Comparison of ENCODE assay signal across 23 cellular contexts in genomic region chr16:11588321-11589244, GRCh38. TPM values are rescaled to one million over a fixed set of nuclear protein-coding genes. Genes with fewer than 3 reads are reported as not detected.
DNase-seq lines count a peak whose midpoint lies in the region; ATAC-seq, FAIRE-seq and TF ChIP-seq lines count a peak whose summit lies in the region.
"Had no signal": no experiment of that assay in that cellular context is flagged by ENCODE, and none has a peak within 500 bp of the region (broad histone marks: within the 10 kb centered on the region; RNA-seq: fewer than 3 reads in every experiment).

No MANE protein-coding gene starts in this region.

- no peak overlapping the region for H3K9ac ChIP-seq in endothelial cell of umbilical vein (replicated peaks; ENCODE audit: extremely low read depth, insufficient read depth, low read length)

- CTCF ChIA-PET in Caco-2 (lab: Charles Lee) (no interaction called here), endothelial cell of umbilical vein (lab: Charles Lee) (interaction anchor here (0.6 to 2.1 kb wide), 3 partner anchors 56 to 646 kb away, joined by 3 to 7 read pairs (median 4); partner anchors contain the start of gene DEXI)

- H2AFZ ChIP-seq in endothelial cell of umbilical vein (ENCODE audit: low read depth, low read length): no peak overlapping the region
- no peak overlapping the region for H2AFZ ChIP-seq in osteoblast (ENCODE audit: low read length)

- no TSS peak for BruUV-seq in Caco-2 (replicated peaks; lab: Mats Ljungman, UMichigan)
- no TSS peak for BruUV-seq in endothelial cell of umbilical vein (replicated peaks; lab: Mats Ljungman, UMichigan)

- POLR2A ChIA-PET in Caco-2 (lab: Charles Lee) (no interaction called here), endothelial cell of umbilical vein (lab: Charles Lee) (no interaction called here)

- H3K4me3 ChIP-seq in Caco-2 (ENCODE audit: low read depth, low read length) (no peak overlapping the region), endothelial cell of umbilical vein (replicated peaks in 1 of 3; ENCODE audit: insufficient read depth in 1 of 3, low read depth in 1 of 3, low read length in 3 of 3) (no peak overlapping the region), osteoblast (ENCODE audit: insufficient read depth, low read length) (no peak overlapping the region)
- H3K4me3 ChIP-seq: testis had no signal

- H3K36me3 Mint-ChIP-seq in activated T-cell treated with anti-CD3 and anti-CD28 coated beads, Interleukin-2, amount 50 U/mL, for 72 hours (ENCODE audit: insufficient read depth in 2 of 2): peaks cover 7 to 10% of the 10 kb centered on the region in 2 donors
- peaks cover 20% of the 10 kb centered on the region for H3K36me3 Mint-ChIP-seq in activated T-cell treated with anti-CD3 and anti-CD28 coated beads, Interleukin-2, amount 50 U/mL, for 24 hours (ENCODE audit: low read depth)
- peaks cover 13% of the 10 kb centered on the region for H3K36me3 Mint-ChIP-seq in Caco-2 (ENCODE audit: insufficient read depth, unreplicated experiment)

- H3K36me3 ChIP-seq in Caco-2 (ENCODE audit: control insufficient read depth, insufficient read depth, low read length): no peaks in the 10 kb centered on the region
- no peaks in the 10 kb centered on the region for H3K36me3 ChIP-seq in endothelial cell of umbilical vein (ENCODE audit: control insufficient read depth in 2 of 2, extremely low read depth in 1 of 2, insufficient read depth in 2 of 2, low read length in 2 of 2)
- no peaks in the 10 kb centered on the region for H3K36me3 ChIP-seq in osteoblast (ENCODE audit: insufficient read depth, low read length)

- peak overlapping the region in 1 of 2 donors; percentile 87 for H3K4me3 Mint-ChIP-seq in activated T-cell treated with anti-CD3 and anti-CD28 coated beads, Interleukin-2, amount 50 U/mL, for 72 hours
- H3K4me3 Mint-ChIP-seq in activated T-cell treated with anti-CD3 and anti-CD28 coated beads, Interleukin-2, amount 50 U/mL, for 24 hours: no peak overlapping the region
- H3K4me3 Mint-ChIP-seq in Caco-2 (ENCODE audit: unreplicated experiment): peak overlapping the region; percentile 7

- H3K27ac ChIP-seq in endothelial cell of umbilical vein (ENCODE audit: insufficient read depth, low read depth, low read length) (no peak overlapping the region), osteoblast (ENCODE audit: low read depth, low read length) (no peak overlapping the region)
- H3K27ac ChIP-seq: testis had no signal

- no peak for DNase-seq in activated T-cell treated with anti-CD3 and anti-CD28 coated beads, Interleukin-2, amount 50 U/mL, for 72 hours
- no peak for DNase-seq in activated T-cell treated with anti-CD3 and anti-CD28 coated beads, Interleukin-2, amount 50 U/mL, for 24 hours
- no peak for DNase-seq in Caco-2
- DNase-seq in endothelial cell of umbilical vein (ENCODE audit: low read depth, low spot score): no peak
- DNase-seq in osteoblast (ENCODE audit: insufficient read length, low spot score, missing footprints): peak; percentile 79
- no peak for DNase-seq in HTR-8/SVneo (ENCODE audit: insufficient read length, low spot score)
- DNase-seq: activated CD8-positive, alpha-beta memory T cell treated with anti-CD3 and anti-CD28 coated beads, Interleukin-2, amount 50 U/mL, for 48 hours; activated naive CD4-positive, alpha-beta T cell treated with anti-CD3 and anti-CD28 coated beads, Interleukin-2, amount 50 U/mL, for 16 hours; DMS153; endodermal cell; glutamatergic neuron; left colon; MG63; NCI-H1436 treated with DMSO at 0.1 percent for 48 hours; NCI-H69; nucleus accumbens; stimulated activated CD4-positive, alpha-beta T cell treated with anti-CD3 and anti-CD28 coated beads, Interleukin-15, amount 100 ng/mL, for 24 hours; testis had no signal

- no peaks in the 10 kb centered on the region for H3K79me2 ChIP-seq in endothelial cell of umbilical vein (ENCODE audit: control insufficient read depth, insufficient read depth, low read length)
- H3K79me2 ChIP-seq in osteoblast (ENCODE audit: insufficient read depth, low read length): peaks cover 30% of the 10 kb centered on the region

- H3K4me1 ChIP-seq in Caco-2: peaks cover 22% of the 10 kb centered on the region
- H3K4me1 ChIP-seq in endothelial cell of umbilical vein (ENCODE audit: control insufficient read depth, extremely low read depth, insufficient read depth, low read length): peaks cover 5% of the 10 kb centered on the region
- peaks cover 18% of the 10 kb centered on the region for H3K4me1 ChIP-seq in osteoblast (ENCODE audit: insufficient read depth, low read length)

- no peaks in the 10 kb centered on the region for H4K20me1 ChIP-seq in endothelial cell of umbilical vein (replicated peaks; ENCODE audit: control insufficient read depth, extremely low read depth, insufficient read depth, low read length)
- peaks cover 12% of the 10 kb centered on the region for H4K20me1 ChIP-seq in osteoblast (ENCODE audit: insufficient read depth, low read length)

- no peaks in the 10 kb centered on the region for H3K9me3 ChIP-seq in Caco-2
- no peaks in the 10 kb centered on the region for H3K9me3 ChIP-seq in endothelial cell of umbilical vein (replicated peaks; ENCODE audit: control insufficient read depth, insufficient read depth, low read length)
- H3K9me3 ChIP-seq in osteoblast (ENCODE audit: low read depth, low read length): peaks cover 2% of the 10 kb centered on the region
- H3K9me3 ChIP-seq: MG63, testis had no signal

- H3K4me2 ChIP-seq in endothelial cell of umbilical vein (ENCODE audit: insufficient read depth, low read length) (no peak overlapping the region), osteoblast (ENCODE audit: insufficient read depth, low read length) (no peak overlapping the region)

- ATAC-seq in activated T-cell treated with anti-CD3 and anti-CD28 coated beads, Interleukin-2, amount 50 U/mL, for 72 hours (replicated peaks in 1 of 2): no peak
- no peak for ATAC-seq in GM21515 (IDR thresholded peaks at IDR 0.05; ENCODE audit: unreplicated experiment)
- ATAC-seq in GM21526 (IDR thresholded peaks at IDR 0.05; ENCODE audit: low FRiP score, unreplicated experiment): no peak
- ATAC-seq: left colon, Right ventricle myocardium inferior had no signal

- FAIRE-seq in endothelial cell of umbilical vein (lab: Jason Lieb, UNC) (peak; percentile 18), HTR-8/SVneo (lab: Jason Lieb, UNC) (no peak)
- FAIRE-seq: colon, G401.6 had no signal

- H3K27me3 Mint-ChIP-seq in activated T-cell treated with anti-CD3 and anti-CD28 coated beads, Interleukin-2, amount 50 U/mL, for 72 hours (ENCODE audit: low read depth): no peaks in the 10 kb centered on the region
- no peaks in the 10 kb centered on the region for H3K27me3 Mint-ChIP-seq in activated T-cell treated with anti-CD3 and anti-CD28 coated beads, Interleukin-2, amount 50 U/mL, for 24 hours
- no peaks in the 10 kb centered on the region for H3K27me3 Mint-ChIP-seq in Caco-2 (ENCODE audit: insufficient read depth, unreplicated experiment)

- TF ChIP-seq CTCF in Caco-2 (IDR thresholded peaks at IDR 0.05; ENCODE audit: insufficient read depth in 1 of 2, low read depth in 1 of 2, low read length in 1 of 2, severe bottlenecking in 1 of 2, unreplicated experiment in 1 of 2): no peak
- TF ChIP-seq CTCF in endothelial cell of umbilical vein (IDR thresholded peaks at IDR 0.05; ENCODE audit: extremely low read depth in 1 of 2, insufficient read depth in 1 of 2, low read depth in 1 of 2, low read length in 2 of 2): no peak
- TF ChIP-seq CTCF in osteoblast (IDR thresholded peaks at IDR 0.05; ENCODE audit: extremely low read depth, low read depth, low read length): no peak

- no peaks in the 10 kb centered on the region for H3K27me3 ChIP-seq in Caco-2 (replicated peaks; ENCODE audit: control insufficient read depth, insufficient read depth, low read length)
- peaks cover 5 to 13% of the 10 kb centered on the region in 2 experiments for H3K27me3 ChIP-seq in endothelial cell of umbilical vein (ENCODE audit: control insufficient read depth in 2 of 2, insufficient read depth in 2 of 2, low read length in 2 of 2)
- no peaks in the 10 kb centered on the region for H3K27me3 ChIP-seq in osteoblast (ENCODE audit: insufficient read depth, low read length)
- H3K27me3 ChIP-seq: MG63, testis had no signal

- H3K9me3 Mint-ChIP-seq in activated T-cell treated with anti-CD3 and anti-CD28 coated beads, Interleukin-2, amount 50 U/mL, for 72 hours: no peaks in the 10 kb centered on the region
- no peaks in the 10 kb centered on the region for H3K9me3 Mint-ChIP-seq in activated T-cell treated with anti-CD3 and anti-CD28 coated beads, Interleukin-2, amount 50 U/mL, for 24 hours
- no peaks in the 10 kb centered on the region for H3K9me3 Mint-ChIP-seq in Caco-2 (ENCODE audit: unreplicated experiment)
- H3K9me3 Mint-ChIP-seq: endodermal cell had no signal

- dilution Hi-C loops in endothelial cell of umbilical vein (cut with MboI; ENCODE audit: extremely low pct_ligation_motif_present, low sequenced_read_pairs): no loop called here

- peak overlapping the region; percentile 25 for H3K27ac Mint-ChIP-seq in activated T-cell treated with anti-CD3 and anti-CD28 coated beads, Interleukin-2, amount 50 U/mL, for 72 hours
- H3K27ac Mint-ChIP-seq in activated T-cell treated with anti-CD3 and anti-CD28 coated beads, Interleukin-2, amount 50 U/mL, for 24 hours: no peak overlapping the region
- no peak overlapping the region for H3K27ac Mint-ChIP-seq in Caco-2 (ENCODE audit: unreplicated experiment)
- H3K27ac Mint-ChIP-seq: endodermal cell had no signal

- H3K9me1 ChIP-seq in endothelial cell of umbilical vein (replicated peaks; ENCODE audit: control insufficient read depth, extremely low read depth, insufficient read depth, low read length): no peaks in the 10 kb centered on the region

- intact Hi-C loops in Caco-2 (cut with micrococcal nuclease; ENCODE audit: unreplicated experiment): no loop called here
- intact Hi-C loops in endothelial cell of umbilical vein (cut with micrococcal nuclease): loop anchor here (5.0 kb wide), 1 partner anchor 91 kb away; no protein-coding TSS in a partner anchor

- peaks cover 18% of the 10 kb centered on the region for H3K4me1 Mint-ChIP-seq in activated T-cell treated with anti-CD3 and anti-CD28 coated beads, Interleukin-2, amount 50 U/mL, for 72 hours (ENCODE audit: low read depth)
- peaks cover 26% of the 10 kb centered on the region for H3K4me1 Mint-ChIP-seq in activated T-cell treated with anti-CD3 and anti-CD28 coated beads, Interleukin-2, amount 50 U/mL, for 24 hours (ENCODE audit: low read depth)
- no peaks in the 10 kb centered on the region for H3K4me1 Mint-ChIP-seq in Caco-2 (ENCODE audit: low read depth, unreplicated experiment)

- TF ChIP-seq POLR2A in endothelial cell of umbilical vein (IDR thresholded peaks at IDR 0.05; ENCODE audit: low read depth, low read length): no peak

RNA-seq across cellular contexts. Expression of gene LITAF, which starts 1.9 kb away (rescaled TPM):
- 100 to 1,000 TPM; 110 to 137 TPM for total RNA-seq in activated T-cell treated with anti-CD3 and anti-CD28 coated beads, Interleukin-2, amount 50 U/mL, for 72 hours
- total RNA-seq in Caco-2 (2022) (47.9 and 60.9 TPM in 2 replicates), endothelial cell of umbilical vein (15.2 and 17.4 TPM in 2 replicates), osteoblast (33.3 and 38.6 TPM in 2 replicates)
- polyA plus RNA-seq in endothelial cell of umbilical vein: 27.2 and 36.1 TPM in 2 replicates
- 11.7 and 13.9 TPM in 2 replicates for polyA plus RNA-seq in endothelial cell of umbilical vein (2011; cell fraction: cytosol; rRNA removed)
- 4.3 and 4.5 TPM in 2 replicates for polyA plus RNA-seq in endothelial cell of umbilical vein (2011; cell fraction: nucleus; rRNA removed)
- polyA plus RNA-seq in endothelial cell of umbilical vein (2012): 8.4 and 14.8 TPM in 2 replicates
- polyA minus RNA-seq in endothelial cell of umbilical vein: 21.5 and 26.2 TPM in 2 replicates
- 72.3 TPM for polyA minus RNA-seq in endothelial cell of umbilical vein (2011; cell fraction: cytosol; rRNA and poly(A)+ RNA removed)
- polyA minus RNA-seq in endothelial cell of umbilical vein (2011; cell fraction: nucleus; rRNA and poly(A)+ RNA removed): 1.9 and 3.8 TPM in 2 replicates
